In the genomic region with DNA sequence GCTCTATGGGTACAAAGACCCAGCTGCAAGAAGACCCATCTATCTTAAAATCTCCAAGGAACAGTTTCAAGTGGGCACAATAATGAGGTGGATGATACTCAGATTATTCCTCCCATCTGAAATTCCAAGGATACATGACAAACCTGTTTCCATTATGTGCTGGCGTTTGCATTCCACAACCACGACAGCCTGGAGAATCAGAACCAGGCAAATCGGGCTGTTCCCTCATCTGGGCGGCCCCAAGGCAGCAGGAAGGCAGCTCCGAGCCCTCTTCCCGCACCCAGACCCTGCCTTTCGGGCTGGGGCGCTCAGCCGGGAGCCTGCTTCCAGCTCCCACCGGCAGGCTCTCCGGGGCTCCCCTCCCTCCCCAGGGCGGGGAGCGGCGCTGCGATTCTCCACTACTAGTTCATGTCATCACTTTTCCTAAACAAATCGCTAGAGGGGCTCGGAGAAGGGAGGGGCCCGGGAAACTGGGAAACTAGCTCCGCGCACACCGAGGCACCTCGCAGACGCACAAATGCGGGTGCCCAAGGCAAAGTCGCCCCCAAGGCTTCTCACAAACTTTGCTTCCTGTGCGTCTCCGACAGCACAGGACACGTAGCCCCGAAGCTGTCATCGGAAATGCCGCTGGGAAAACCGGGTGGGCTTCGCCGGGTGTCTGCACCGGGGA, we compare ENCODE assay signal across 8 cellular contexts. TPM values are rescaled to one million over a fixed set of nuclear protein-coding genes. Genes with fewer than 3 reads are reported as not detected.
DNase-seq lines count a peak whose midpoint lies in the region; ATAC-seq and TF ChIP-seq lines count a peak whose summit lies in the region.

A gene (minus strand): TSS at position 350 of the 670 bp plus-strand sequence. CDS start 197 bp downstream, at position 153.

- H3K4me3 Mint-ChIP-seq in endothelial cell (ENCODE audit: unreplicated experiment) (peak within 1 kb of the TSS; percentile 91), mesothelial cell of epicardium (peak within 1 kb of the TSS; percentile 91)

- H3K27me3 ChIP-seq in thoracic aorta (replicated peaks; ENCODE audit: insufficient read depth): no peaks in the 10 kb centered on the region

- H3K36me3 ChIP-seq in SK-N-MC (ENCODE audit: insufficient read depth, low read length) (no peaks in the 10 kb centered on the region), thoracic aorta (no peaks in the 10 kb centered on the region)

- H3K27ac ChIP-seq in SK-N-MC: no peak within 1 kb of the TSS
- peak within 1 kb of the TSS; percentile 77 for H3K27ac ChIP-seq in thoracic aorta

- peaks cover 3% of the 10 kb centered on the region for H3K36me3 Mint-ChIP-seq in endothelial cell (ENCODE audit: low read depth, unreplicated experiment)
- H3K36me3 Mint-ChIP-seq in mesothelial cell of epicardium: no peaks in the 10 kb centered on the region

- peaks cover 11% of the 10 kb centered on the region for H3K27me3 Mint-ChIP-seq in endothelial cell (ENCODE audit: unreplicated experiment)
- H3K27me3 Mint-ChIP-seq in mesothelial cell of epicardium (ENCODE audit: low read depth): peaks cover 50% of the 10 kb centered on the region

- H3K9me3 ChIP-seq in SK-N-MC (ENCODE audit: low read depth, low read length) (no peaks in the 10 kb centered on the region), thoracic aorta (no peaks in the 10 kb centered on the region)

- H3K27ac Mint-ChIP-seq in endothelial cell (ENCODE audit: unreplicated experiment) (no peak within 1 kb of the TSS), mesothelial cell of epicardium (peak within 1 kb of the TSS; percentile 64)

- H3K4me1 Mint-ChIP-seq in endothelial cell (ENCODE audit: unreplicated experiment) (peaks cover 5% of the 10 kb centered on the region), mesothelial cell of epicardium (peaks cover 19% of the 10 kb centered on the region)

- H3K4me3 ChIP-seq in SK-N-MC (peak within 1 kb of the TSS; percentile 66), thoracic aorta (peak within 1 kb of the TSS; percentile 97)

- peak; percentile 87 for DNase-seq in DMS 273 (lab: John Stamatoyannopoulos, UW; ENCODE audit: unreplicated experiment)
- no peak for DNase-seq in DMS 273 treated with DMSO at 0.1 percent for 48 hours (lab: John Stamatoyannopoulos, UW)
- no peak for DNase-seq in SK-N-MC (ENCODE audit: low read depth, low spot score)
- DNase-seq in endothelial cell (ENCODE audit: low spot score): peak; percentile 34
- DNase-seq in mesothelial cell of epicardium (ENCODE audit: low spot score in 2 of 2, unreplicated experiment in 2 of 2): peak in 1 of 2 experiments; percentile 55
- no peak for DNase-seq in thoracic aorta (ENCODE audit: low spot score)
- no peak for DNase-seq in SHP77 treated with DMSO at 0.1 percent for 48 hours (lab: John Stamatoyannopoulos, UW)

- ATAC-seq in HG02759 (IDR thresholded peaks at IDR 0.05; ENCODE audit: unreplicated experiment): peak; percentile 7
- ATAC-seq in thoracic aorta (ENCODE audit: insufficient number of reproducible peaks, low FRiP score, low read depth): peak; percentile 35

- peaks cover 8 to 46% of the 10 kb centered on the region in 2 donors for H3K4me1 ChIP-seq in thoracic aorta (ENCODE audit: control insufficient read depth in 1 of 2, low read depth in 2 of 2)

- no peak within 1 kb of the TSS for H3K9ac ChIP-seq in SK-N-MC (ENCODE audit: insufficient read length)

- TF ChIP-seq CTCF in endothelial cell (IDR thresholded peaks at IDR 0.05; ENCODE audit: unreplicated experiment) (no peak), mesothelial cell of epicardium (IDR thresholded peaks at IDR 0.05; ENCODE audit: unreplicated experiment) (no peak), thoracic aorta (IDR thresholded peaks at IDR 0.05) (no peak)

- H3K9me3 Mint-ChIP-seq in endothelial cell (ENCODE audit: unreplicated experiment) (no peaks in the 10 kb centered on the region), mesothelial cell of epicardium (peaks cover 7% of the 10 kb centered on the region)

RNA-seq across cellular contexts. Expression of the gene that starts here (rescaled TPM):
- total RNA-seq in endothelial cell (ENCODE audit: unreplicated experiment) (0.97 TPM), mesothelial cell of epicardium (2.0 to 2.5 TPM (median 2.4 TPM) in 3 replicates), thoracic aorta (10 to 100 TPM; 57.6 to 71.8 TPM)

Comparison
In these comparisons a context has a peak if more than half of its experiments do, and no peak if none do; other contexts are left out.
1. RNA of the gene that starts here (total RNA-seq): 57.6 to 71.8 TPM in thoracic aorta; 2.0 to 2.5 TPM in mesothelial cell of epicardium and 0.97 TPM in endothelial cell (single experiment); every median in the first group is over 10 times any median in the second.
2. Peak in DNase-seq in endothelial cell; RNA of the gene not detected or under 1 TPM.